In the genomic region with DNA sequence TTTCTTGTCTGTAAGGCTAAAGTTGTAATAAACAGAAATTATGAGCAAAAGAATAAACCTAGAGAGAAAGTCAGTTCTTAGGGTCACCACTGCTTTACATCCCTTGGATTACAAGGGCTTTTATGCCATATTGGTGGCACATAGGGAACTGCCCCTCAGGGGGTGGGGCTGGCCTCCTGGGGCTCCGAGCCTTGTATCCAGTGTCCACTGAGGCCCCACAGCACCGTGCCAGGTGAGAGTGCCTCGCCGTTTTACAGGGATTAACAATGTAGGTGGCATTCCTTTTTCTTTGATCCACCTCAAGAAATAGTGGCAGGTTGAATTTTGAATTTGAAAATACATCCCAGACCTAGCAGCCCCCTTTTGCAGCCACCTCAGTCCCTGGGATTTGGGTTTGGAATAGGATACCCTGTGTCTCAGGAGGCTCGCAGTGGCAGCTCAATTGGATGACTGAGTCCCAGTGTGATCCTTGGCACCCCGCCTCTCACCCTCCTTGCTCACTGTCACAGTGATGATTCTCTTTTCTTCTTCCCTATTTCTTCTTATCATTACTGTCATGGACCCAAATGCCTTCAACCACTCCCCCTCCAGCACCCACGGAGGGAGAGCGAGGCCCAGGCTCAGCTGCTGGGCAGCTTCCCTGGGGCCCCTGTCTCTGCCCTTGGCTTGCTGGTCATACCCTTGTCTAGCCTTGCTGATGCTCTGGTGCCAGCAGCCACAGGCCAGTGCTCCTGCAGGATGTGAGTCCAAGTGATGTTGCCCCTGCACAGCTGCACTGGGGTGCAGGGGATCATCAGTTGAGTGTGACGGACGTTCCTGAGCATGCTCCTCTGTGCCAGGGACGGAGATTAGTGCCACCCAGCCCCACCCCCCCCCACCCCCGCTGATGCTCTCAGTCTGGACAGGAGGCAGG, we compare ENCODE assay signal across 23 cellular contexts.
"Had no signal": no experiment of that assay in that cellular context is flagged by ENCODE, and none has a peak within 500 bp of the region (broad histone marks: within the 10 kb centered on the region; RNA-seq: fewer than 3 reads in every experiment).

No MANE protein-coding gene starts in this region.

- H3K4me2 ChIP-seq: neural progenitor cell had no signal

- H3K79me2 ChIP-seq: parathyroid adenoma had no signal

- H3K4me3 ChIP-seq: ascending aorta, breast epithelium, neural progenitor cell, skin epidermis, suprapubic skin had no signal

- H3K9me3 ChIP-seq: ascending aorta, breast epithelium, suprapubic skin had no signal

- H3K4me1 ChIP-seq: ascending aorta, breast epithelium, parathyroid adenoma, suprapubic skin had no signal

- H3K36me3 Mint-ChIP-seq: neural progenitor cell had no signal

- H3K9ac ChIP-seq: neural progenitor cell, parathyroid adenoma had no signal

- H3K27me3 ChIP-seq: ascending aorta, breast epithelium, neural progenitor cell, suprapubic skin had no signal

- H2AFZ ChIP-seq: neural progenitor cell, parathyroid adenoma had no signal

- H3K27me3 Mint-ChIP-seq: activated CD4-positive, alpha-beta memory T cell treated with anti-CD3 and anti-CD28 coated beads, Interleukin-2, amount 10 ng/mL, durations not matched to agents 7 days and 5 days; activated naive CD8-positive, alpha-beta T cell treated with anti-CD3 and anti-CD28 coated beads, Interleukin-2, amount 50 U/mL, for 24 hours; dendritic cell treated with granulocyte-macrophage colony-stimulating factor and Interleukin-4, amounts not matched to agents 40 ng/mL and 50 ng/mL, for 4 days; effector memory CD8-positive, alpha-beta T cell; naive B cell had no signal

- H3K9me3 Mint-ChIP-seq: activated CD4-positive, alpha-beta memory T cell treated with anti-CD3 and anti-CD28 coated beads, Interleukin-2, amount 10 ng/mL, durations not matched to agents 7 days and 5 days; activated naive CD4-positive, alpha-beta T cell treated with anti-CD3 and anti-CD28 coated beads for 36 hours; activated naive CD8-positive, alpha-beta T cell treated with anti-CD3 and anti-CD28 coated beads, Interleukin-2, amount 50 U/mL, for 24 hours; dendritic cell treated with granulocyte-macrophage colony-stimulating factor and Interleukin-4, amounts not matched to agents 40 ng/mL and 50 ng/mL, for 4 days; effector memory CD8-positive, alpha-beta T cell; naive B cell; neural progenitor cell had no signal

- H3K4me3 Mint-ChIP-seq: activated CD4-positive, alpha-beta memory T cell treated with anti-CD3 and anti-CD28 coated beads, Interleukin-2, amount 10 ng/mL, durations not matched to agents 7 days and 5 days; activated naive CD4-positive, alpha-beta T cell treated with anti-CD3 and anti-CD28 coated beads for 36 hours; activated naive CD8-positive, alpha-beta T cell treated with anti-CD3 and anti-CD28 coated beads, Interleukin-2, amount 50 U/mL, for 24 hours; dendritic cell treated with granulocyte-macrophage colony-stimulating factor and Interleukin-4, amounts not matched to agents 40 ng/mL and 50 ng/mL, for 4 days; effector memory CD8-positive, alpha-beta T cell; naive B cell; neural progenitor cell had no signal

- H3K27ac Mint-ChIP-seq: activated CD4-positive, alpha-beta memory T cell treated with anti-CD3 and anti-CD28 coated beads, Interleukin-2, amount 10 ng/mL, durations not matched to agents 7 days and 5 days; activated naive CD4-positive, alpha-beta T cell treated with anti-CD3 and anti-CD28 coated beads for 36 hours; activated naive CD8-positive, alpha-beta T cell treated with anti-CD3 and anti-CD28 coated beads, Interleukin-2, amount 50 U/mL, for 24 hours; dendritic cell treated with granulocyte-macrophage colony-stimulating factor and Interleukin-4, amounts not matched to agents 40 ng/mL and 50 ng/mL, for 4 days; effector memory CD8-positive, alpha-beta T cell; neural progenitor cell had no signal

- H3K36me3 ChIP-seq: ascending aorta, breast epithelium, neural progenitor cell, suprapubic skin, WERI-Rb-1 had no signal

- H3K27ac ChIP-seq: ascending aorta, breast epithelium, epithelial cell of prostate, neural progenitor cell, parathyroid adenoma, skin epidermis, suprapubic skin, WERI-Rb-1 had no signal

- DNase-seq: activated CD4-positive, alpha-beta memory T cell treated with anti-CD3 and anti-CD28 coated beads, Interleukin-2, amount 10 ng/mL, durations not matched to agents 7 days and 5 days; activated CD4-positive, alpha-beta T cell treated with anti-CD3 and anti-CD28 coated beads for 4 hours; activated naive CD4-positive, alpha-beta T cell treated with anti-CD3 and anti-CD28 coated beads for 36 hours; activated naive CD8-positive, alpha-beta T cell treated with anti-CD3 and anti-CD28 coated beads, Interleukin-2, amount 50 U/mL, for 24 hours; effector memory CD8-positive, alpha-beta T cell; left colon; mammary epithelial cell; naive B cell; retina; stimulated activated CD4-positive, alpha-beta T cell treated with anti-CD3 and anti-CD28 coated beads, Interleukin-4, amount 100 ng/mL, for 24 hours; stimulated activated naive CD8-positive, alpha-beta T cell treated with anti-CD3 and anti-CD28 coated beads, Interleukin-15, Interleukin-2, amounts not matched to agents 100 U/mL and 50 U/mL, for 24 hours; SW 1271; T-helper 9 cell; trophoblast cell; WERI-Rb-1 had no signal

- ATAC-seq: effector memory CD8-positive, alpha-beta T cell; left colon; stimulated activated naive CD8-positive, alpha-beta T cell treated with anti-CD3 and anti-CD28 coated beads, Interleukin-15, Interleukin-2, amounts not matched to agents 100 U/mL and 50 U/mL, for 24 hours had no signal
